9 cellular contexts compared by ENCODE assay signal in genomic region chr1:218460367-218460766, GRCh38.
DNase-seq lines count a peak whose midpoint lies in the region; ATAC-seq and TF ChIP-seq lines count a peak whose summit lies in the region.
"Had no signal": no experiment of that assay in that cellular context is flagged by ENCODE, and none has a peak within 500 bp of the region (broad histone marks: within the 10 kb centered on the region; RNA-seq: fewer than 3 reads in every experiment).

No MANE protein-coding gene starts in this region.

- H3K9me3 Mint-ChIP-seq in brain, result peaks cover 0 to 5% (median 0%) of the 10 kb centered on the region in 5 experiments

- peak overlapping the region; percentile 7 to 62 (median 31) for H3K4me3 Mint-ChIP-seq in brain
- H3K4me3 Mint-ChIP-seq: activated CD8-positive, alpha-beta memory T cell treated with anti-CD3 and anti-CD28 coated beads, Interleukin-2, amount 10 ng/mL, durations not matched to agents 7 days and 5 days had no signal

- H3K4me1 Mint-ChIP-seq in brain, result peaks cover 51% of the 10 kb centered on the region
- H3K4me1 Mint-ChIP-seq: activated CD8-positive, alpha-beta memory T cell treated with anti-CD3 and anti-CD28 coated beads, Interleukin-2, amount 10 ng/mL, durations not matched to agents 7 days and 5 days had no signal

- peak overlapping the region; percentile 70 to 80 for H3K27ac ChIP-seq in testis

- ATAC-seq in HG02884 (IDR thresholded peaks at IDR 0.05; ENCODE audit: unreplicated experiment) (peak; percentile 15), GM18519 (IDR thresholded peaks at IDR 0.05; ENCODE audit: low FRiP score, unreplicated experiment) (no peak), HG03045 (IDR thresholded peaks at IDR 0.05; ENCODE audit: unreplicated experiment) (no peak)
- ATAC-seq: activated CD8-positive, alpha-beta memory T cell treated with anti-CD3 and anti-CD28 coated beads, Interleukin-2, amount 10 ng/mL, durations not matched to agents 7 days and 5 days had no signal

- no peaks in the 10 kb centered on the region for H3K36me3 Mint-ChIP-seq in brain
- H3K36me3 Mint-ChIP-seq: activated CD8-positive, alpha-beta memory T cell treated with anti-CD3 and anti-CD28 coated beads, Interleukin-2, amount 10 ng/mL, durations not matched to agents 7 days and 5 days had no signal

- TF ChIP-seq CTCF in brain (conservative IDR thresholded peaks at IDR 0.05), result no peak
- no peak for TF ChIP-seq CTCF in testis (IDR thresholded peaks at IDR 0.05)

- WGBS in testis, 2 donors, result 13 to 22% methylated on average over 3 of the region's 3 CpGs

- H3K9me3 ChIP-seq in testis, result no peaks in the 10 kb centered on the region

- no peaks in the 10 kb centered on the region for H3K27me3 ChIP-seq in testis

- no peaks in the 10 kb centered on the region for H3K36me3 ChIP-seq in testis (ENCODE audit: low read depth, missing control alignments)

- H3K4me3 ChIP-seq in testis, result no peak overlapping the region

- H3K27me3 Mint-ChIP-seq in brain, result peaks cover 4% of the 10 kb centered on the region
- H3K27me3 Mint-ChIP-seq: activated CD8-positive, alpha-beta memory T cell treated with anti-CD3 and anti-CD28 coated beads, Interleukin-2, amount 10 ng/mL, durations not matched to agents 7 days and 5 days had no signal

- intact Hi-C loops in testis (cut with DNase I; ENCODE audit: low total_unique reads), result no loop called here

- TF ChIP-seq POLR2A in testis (IDR thresholded peaks at IDR 0.05) (no peak), erythroblast (IDR thresholded peaks at IDR 0.05; ENCODE audit: low read length) (no peak)

- H3K27ac Mint-ChIP-seq in brain, result peak overlapping the region; percentile 31 to 99 (median 96)
- H3K27ac Mint-ChIP-seq: activated CD8-positive, alpha-beta memory T cell treated with anti-CD3 and anti-CD28 coated beads, Interleukin-2, amount 10 ng/mL, durations not matched to agents 7 days and 5 days had no signal

- peaks cover 28% of the 10 kb centered on the region for H3K4me1 ChIP-seq in testis

- DNase-seq in islet precursor cell (peak; percentile 85), testis (peak; percentile 38), erythroblast (lab: John Stamatoyannopoulos, UW) (no peak), NCI-H2107 (lab: John Stamatoyannopoulos, UW) (no peak)
- DNase-seq: activated CD8-positive, alpha-beta memory T cell treated with anti-CD3 and anti-CD28 coated beads, Interleukin-2, amount 10 ng/mL, durations not matched to agents 7 days and 5 days had no signal

Comparison
In these comparisons a context has a peak if more than half of its experiments do, and no peak if none do; other contexts are left out.
1. DNase-seq: peak in islet precursor cell (single experiment) and testis (single experiment); none in erythroblast (0 of 2) and NCI-H2107 (single experiment).